Comparison of ENCODE assay signal across 13 cellular contexts in the genomic region with DNA sequence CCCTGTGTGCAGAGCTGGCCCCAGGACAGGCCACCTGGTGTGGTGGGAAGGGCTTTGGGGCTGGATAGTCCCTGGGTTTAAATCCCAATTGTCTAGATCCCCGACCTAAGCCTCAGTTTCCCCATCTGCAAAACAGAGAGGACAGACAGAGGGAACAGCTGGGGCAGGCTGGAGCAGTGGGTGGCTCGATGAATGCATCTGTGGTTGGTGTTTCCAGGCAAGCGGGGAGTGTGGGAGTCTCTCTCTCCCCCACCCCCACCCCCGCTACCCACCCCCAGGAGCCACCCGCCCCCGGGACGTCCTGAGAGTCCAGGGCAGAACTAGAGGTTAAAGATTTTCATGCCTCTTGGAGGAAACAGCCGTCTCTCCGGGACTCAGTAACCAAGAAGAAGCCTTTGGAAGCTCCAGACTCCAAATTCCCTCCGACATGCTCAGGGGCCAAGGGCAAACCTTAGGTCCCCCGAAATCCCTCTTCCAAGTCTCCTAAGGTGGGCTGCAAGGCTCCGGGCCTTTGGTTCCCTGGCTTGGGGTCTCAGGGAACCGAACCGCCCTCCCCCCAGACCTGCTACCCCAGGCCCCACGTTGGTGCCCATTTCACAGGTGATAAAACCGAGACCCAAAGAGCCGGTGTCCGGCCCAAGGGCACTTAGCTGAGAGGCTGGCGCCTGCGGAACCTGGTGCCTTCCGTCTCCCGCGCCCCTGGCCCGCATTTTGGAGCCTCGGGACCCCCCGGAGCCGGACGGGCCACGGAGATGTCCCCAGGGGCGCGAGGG. TPM values are rescaled to one million over a fixed set of nuclear protein-coding genes. Genes with fewer than 3 reads are reported as not detected.
DNase-seq lines count a peak whose midpoint lies in the region; ATAC-seq, FAIRE-seq and TF ChIP-seq lines count a peak whose summit lies in the region.
"Had no signal": no experiment of that assay in that cellular context is flagged by ENCODE, and none has a peak within 500 bp of the region (broad histone marks: within the 10 kb centered on the region; RNA-seq: fewer than 3 reads in every experiment).

No MANE protein-coding gene starts in this region.

- FAIRE-seq in HepG2 (lab: Jason Lieb, UNC): no peak
- FAIRE-seq: GM18507 had no signal

- H3K27ac ChIP-seq in coronary artery: no peak overlapping the region
- no peak overlapping the region for H3K27ac ChIP-seq in HepG2 (ENCODE audit: extremely low read length, insufficient read depth, low read length)
- H3K27ac ChIP-seq in spleen: peak overlapping the region in 1 of 8 donors; percentile 46

- in situ Hi-C loops in HepG2 (cut with HindIII; ENCODE audit: extremely low pct_ligation_motif_present, low pct_unique_long_range_greater_than_20kb): no loop called here

- H3K9me3 Mint-ChIP-seq in HFFc6: no peaks in the 10 kb centered on the region
- H3K9me3 Mint-ChIP-seq: activated naive CD8-positive, alpha-beta T cell treated with anti-CD3 and anti-CD28 coated beads, Interleukin-2, amount 10 ng/mL, durations not matched to agents 7 days and 5 days had no signal

- TF ChIP-seq CTCF in HFFc6 (IDR thresholded peaks at IDR 0.05) (no peak), coronary artery (IDR thresholded peaks at IDR 0.05) (no peak), HepG2 (CRISPR knock-in tag; IDR thresholded peaks at IDR 0.05) (no peak), spleen (IDR thresholded peaks at IDR 0.05 in 8 of 11, conservative IDR thresholded peaks at IDR 0.05 in 3 of 11) (no peak)

- DNase-seq in HFFc6: no peak
- DNase-seq in coronary artery (ENCODE audit: low spot score): no peak
- DNase-seq in HepG2 (ENCODE audit: low spot score): no peak
- no peak for DNase-seq in spleen
- DNase-seq in globus pallidus (ENCODE audit: low spot score): no peak
- DNase-seq in sciatic nerve (ENCODE audit: low spot score): no peak
- no peak for DNase-seq in kidney tubule cell (ENCODE audit: low spot score)
- no peak for DNase-seq in midbrain (lab: John Stamatoyannopoulos, UW)
- DNase-seq: activated CD4-positive, alpha-beta T cell treated with anti-CD3 and anti-CD28 coated beads, Interleukin-2, amount 50 U/mL, for 48 hours; activated naive CD8-positive, alpha-beta T cell treated with anti-CD3 and anti-CD28 coated beads, Interleukin-2, amount 10 ng/mL, durations not matched to agents 7 days and 5 days; DMS 273 treated with DMSO at 0.1 percent for 48 hours had no signal

- H3K79me2 ChIP-seq in HepG2 (ENCODE audit: insufficient read depth, low read length): no peaks in the 10 kb centered on the region

- TF ChIP-seq POLR2A in HepG2 (IDR thresholded peaks at IDR 0.05; ENCODE audit: insufficient read depth in 1 of 2, low read depth in 2 of 2, low read length in 2 of 2) (no peak), spleen (IDR thresholded peaks at IDR 0.05) (no peak)

- TF ChIP-seq RAD21 in HepG2 (CRISPR knock-in tag; IDR thresholded peaks at IDR 0.05): no peak

- H3K36me3 ChIP-seq in HepG2 (replicated peaks in 1 of 2; ENCODE audit: control insufficient read depth in 1 of 2, insufficient read depth in 2 of 2, low read length in 2 of 2): no peaks in the 10 kb centered on the region
- H3K36me3 ChIP-seq in spleen: no peaks in the 10 kb centered on the region
- H3K36me3 ChIP-seq: gastroesophageal sphincter had no signal

- TF ChIP-seq EP300 in HepG2 (IDR thresholded peaks at IDR 0.05; ENCODE audit: low read depth in 2 of 2, low read length in 2 of 2) (no peak), HepG2 (CRISPR knock-in tag; IDR thresholded peaks at IDR 0.05; ENCODE audit: borderline replicate concordance) (no peak)

- POLR2A ChIA-PET in HepG2 (lab: Yijun Ruan, JAX): no interaction called here

- no peak overlapping the region for H2AFZ ChIP-seq in HepG2 (ENCODE audit: low read length)

- H3K4me1 ChIP-seq in HepG2 (ENCODE audit: insufficient read depth, low read length) (peaks cover 77% of the 10 kb centered on the region), spleen (peaks cover 0 to 38% (median 6%) of the 10 kb centered on the region in 6 donors)

- peaks cover 4% of the 10 kb centered on the region; the same call in 1 of the 2 replicates for H3K27me3 Mint-ChIP-seq in HFFc6 (ENCODE audit: insufficient read depth)

- H3K9me3 ChIP-seq in HepG2 (ENCODE audit: low read length) (no peaks in the 10 kb centered on the region), spleen (no peaks in the 10 kb centered on the region)
- H3K9me3 ChIP-seq: gastroesophageal sphincter had no signal

- no peaks in the 10 kb centered on the region for H3K36me3 Mint-ChIP-seq in HFFc6 (ENCODE audit: low read depth)
- H3K36me3 Mint-ChIP-seq: activated naive CD8-positive, alpha-beta T cell treated with anti-CD3 and anti-CD28 coated beads, Interleukin-2, amount 10 ng/mL, durations not matched to agents 7 days and 5 days had no signal

- H3K9ac ChIP-seq in HepG2 (ENCODE audit: insufficient read depth, low read depth, low read length): 0 out of 2 replicates have a peak overlapping the region, but pooled peaks have one; percentile 21

- peaks cover 21% of the 10 kb centered on the region for H3K4me1 Mint-ChIP-seq in HFFc6 (ENCODE audit: low read depth)

- H3K27me3 ChIP-seq in HepG2 (ENCODE audit: control insufficient read depth in 1 of 2, insufficient read depth in 2 of 2, low read length in 2 of 2): no peaks in the 10 kb centered on the region
- peaks cover 0 to 45% (median 23%) of the 10 kb centered on the region in 7 donors for H3K27me3 ChIP-seq in spleen (replicated peaks in 1 of 7)

- H3K4me3 ChIP-seq in coronary artery (peak overlapping the region; percentile 74), HepG2 (replicated peaks in 1 of 3; ENCODE audit: insufficient read depth in 1 of 3, low read depth in 2 of 3, low read length in 3 of 3) (peak overlapping the region; percentile 55 to 71 (median 61)), spleen (peak overlapping the region in 7 of 8 donors; percentile 20 to 61 (median 27))

- BruUV-seq in HepG2 (replicated peaks; lab: Mats Ljungman, UMichigan): no TSS peak

- CTCF ChIA-PET in HepG2 (lab: Yijun Ruan, JAX; ENCODE audit: low intra/inter-chr PET ratio, low total read pairs): no interaction called here

- no peak overlapping the region for H3K27ac Mint-ChIP-seq in HFFc6
- H3K27ac Mint-ChIP-seq: activated naive CD8-positive, alpha-beta T cell treated with anti-CD3 and anti-CD28 coated beads, Interleukin-2, amount 10 ng/mL, durations not matched to agents 7 days and 5 days had no signal

- ATAC-seq in HepG2 (no peak; the same call in 2 of the 3 replicates), sciatic nerve (no peak)

- H3K4me2 ChIP-seq in HepG2 (ENCODE audit: low read depth, low read length): peak overlapping the region; percentile 80

- intact Hi-C loops in HepG2 (cut with micrococcal nuclease; ENCODE audit: unreplicated experiment) (no loop called here), spleen (cut with DNase I; ENCODE audit: low total_unique reads) (no loop called here), sciatic nerve (cut with DNase I) (no loop called here)

- H3K4me3 Mint-ChIP-seq in HFFc6: peak overlapping the region; percentile 64

- WGBS in HepG2 (ENCODE audit: low lambda C conversion rate): 65% methylated on average over 10 of the region's 31 CpGs
- WGBS in spleen, 5 donors: 22 to 51% (median 26%) methylated on average over 7 to 31 of the region's 31 CpGs

- H4K20me1 ChIP-seq in HepG2 (ENCODE audit: insufficient read depth, low read length): no peaks in the 10 kb centered on the region; the same call in 1 of the 2 replicates

RNA-seq across cellular contexts. Expression of a gene that starts 0.5 kb away (rescaled TPM):
- total RNA-seq in HFFc6 (2021; fragmentation: NEBNext Ultra II Directional; extraction: Animal tissue kit (Norgen Biotek cat#: 25700)): 1 to 10 TPM; 1.6 to 2.5 (median 1.9) TPM
- total RNA-seq in HepG2 (2016; rRNA removed; fragmentation: Illumina TruSeq; extraction: Trizol): 0.35 and 0.66 TPM in 2 replicates
- 0.20 and 0.35 TPM in 2 replicates for total RNA-seq in HepG2 (2016; cell fraction: cytosol; rRNA removed; fragmentation: Illumina TruSeq; extraction: Trizol; ENCODE audit: low read depth)
- 0.45 and 0.93 TPM in 2 replicates for total RNA-seq in HepG2 (2016; cell fraction: insoluble cytoplasmic fraction; rRNA removed; fragmentation: Illumina TruSeq; extraction: Trizol)
- total RNA-seq in HepG2 (2016; cell fraction: membrane; rRNA removed; fragmentation: Illumina TruSeq; extraction: Trizol): 0.83 and 1.0 TPM in 2 replicates
- total RNA-seq in HepG2 (2016; cell fraction: nucleus; rRNA removed; fragmentation: Illumina TruSeq; extraction: Trizol): 0.75 and 1.1 TPM in 2 replicates
- 4.7 and 5.6 TPM in 2 replicates for polyA plus RNA-seq in HepG2 (2011; rRNA removed)
- polyA plus RNA-seq in HepG2 (2011; cell fraction: cytosol; rRNA removed): 3.1 and 4.5 TPM in 2 replicates
- 7.9 and 11.8 TPM in 2 replicates for polyA plus RNA-seq in HepG2 (2011; cell fraction: nucleus; rRNA removed)
- 0.68 and 1.3 TPM in 2 replicates for polyA plus RNA-seq in HepG2 (2012)
- 0.67 and 0.84 TPM in 2 replicates for polyA plus RNA-seq in HepG2 (2016; cell fraction: cytosol; fragmentation: Illumina TruSeq; extraction: Trizol; ENCODE audit: low read depth)
- polyA plus RNA-seq in HepG2 (2016; cell fraction: insoluble cytoplasmic fraction; fragmentation: Illumina TruSeq; extraction: Trizol; ENCODE audit: low read depth): 0.52 and 0.71 TPM in 2 replicates
- polyA plus RNA-seq in HepG2 (2016; cell fraction: membrane; fragmentation: Illumina TruSeq; extraction: Trizol; ENCODE audit: low read depth): 1.1 and 1.2 TPM in 2 replicates
- 2.0 and 2.5 TPM in 2 replicates for polyA plus RNA-seq in HepG2 (2016; cell fraction: nucleus; fragmentation: Illumina TruSeq; extraction: Trizol; ENCODE audit: insufficient read depth, low read depth)
- polyA minus RNA-seq in HepG2 (2011; rRNA and poly(A)+ RNA removed; ENCODE audit: low replicate concordance): 13.9 TPM in 1 of 2 replicates, not detected in the other
- 3.2 and 3.3 TPM in 2 replicates for polyA minus RNA-seq in HepG2 (2011; cell fraction: cytosol; rRNA and poly(A)+ RNA removed)
- 4.0 and 4.6 TPM in 2 replicates for polyA minus RNA-seq in HepG2 (2011; cell fraction: nucleus; rRNA and poly(A)+ RNA removed)
- total RNA-seq in spleen: 1 to 10 TPM; 3.9 to 8.0 (median 5.0) TPM
- 1 to 10 TPM in 2 of 3 donors, under 1 TPM in 1; 0.49 to 1.2 (median 1.1) TPM for polyA plus RNA-seq in spleen
- total RNA-seq in sciatic nerve: 1.3 TPM
- total RNA-seq: activated naive CD8-positive, alpha-beta T cell treated with anti-CD3 and anti-CD28 coated beads, Interleukin-2, amount 10 ng/mL, durations not matched to agents 7 days and 5 days had no signal

RNA-seq across cellular contexts. Expression of a gene that starts 47.6 kb away (rescaled TPM):
- total RNA-seq in HFFc6 (2021; fragmentation: NEBNext Ultra II Directional; extraction: Animal tissue kit (Norgen Biotek cat#: 25700)): 10 to 100 TPM; 77.4 to 87.9 (median 82.0) TPM
- total RNA-seq in HepG2 (2016; rRNA removed; fragmentation: Illumina TruSeq; extraction: Trizol): 12.9 and 13.0 TPM in 2 replicates
- 14.4 and 15.2 TPM in 2 replicates for total RNA-seq in HepG2 (2016; cell fraction: cytosol; rRNA removed; fragmentation: Illumina TruSeq; extraction: Trizol; ENCODE audit: low read depth)
- total RNA-seq in HepG2 (2016; cell fraction: insoluble cytoplasmic fraction; rRNA removed; fragmentation: Illumina TruSeq; extraction: Trizol): 12.4 and 12.7 TPM in 2 replicates
- total RNA-seq in HepG2 (2016; cell fraction: membrane; rRNA removed; fragmentation: Illumina TruSeq; extraction: Trizol): 34.8 and 35.0 TPM in 2 replicates
- total RNA-seq in HepG2 (2016; cell fraction: nucleus; rRNA removed; fragmentation: Illumina TruSeq; extraction: Trizol): 4.4 and 5.2 TPM in 2 replicates
- polyA plus RNA-seq in HepG2 (2011; rRNA removed): 10.7 and 11.5 TPM in 2 replicates
- 10.9 and 11.5 TPM in 2 replicates for polyA plus RNA-seq in HepG2 (2011; cell fraction: cytosol; rRNA removed)
- 3.4 and 4.3 TPM in 2 replicates for polyA plus RNA-seq in HepG2 (2011; cell fraction: nucleus; rRNA removed)
- polyA plus RNA-seq in HepG2 (2012): 12.3 and 13.7 TPM in 2 replicates
- 20.7 and 21.8 TPM in 2 replicates for polyA plus RNA-seq in HepG2 (2016; cell fraction: cytosol; fragmentation: Illumina TruSeq; extraction: Trizol; ENCODE audit: low read depth)
- polyA plus RNA-seq in HepG2 (2016; cell fraction: insoluble cytoplasmic fraction; fragmentation: Illumina TruSeq; extraction: Trizol; ENCODE audit: low read depth): 17.9 TPM in 2 replicates
- 36.8 and 38.1 TPM in 2 replicates for polyA plus RNA-seq in HepG2 (2016; cell fraction: membrane; fragmentation: Illumina TruSeq; extraction: Trizol; ENCODE audit: low read depth)
- 10.2 and 10.4 TPM in 2 replicates for polyA plus RNA-seq in HepG2 (2016; cell fraction: nucleus; fragmentation: Illumina TruSeq; extraction: Trizol; ENCODE audit: insufficient read depth, low read depth)
- 25.4 and 50.4 TPM in 2 replicates for polyA minus RNA-seq in HepG2 (2011; rRNA and poly(A)+ RNA removed; ENCODE audit: low replicate concordance)
- polyA minus RNA-seq in HepG2 (2011; cell fraction: cytosol; rRNA and poly(A)+ RNA removed): 16.7 and 19.5 TPM in 2 replicates
- 2.4 and 3.9 TPM in 2 replicates for polyA minus RNA-seq in HepG2 (2011; cell fraction: nucleus; rRNA and poly(A)+ RNA removed)
- total RNA-seq in spleen: 10 to 100 TPM; 25.6 to 45.5 (median 35.0) TPM
- 10 to 100 TPM; 26.3 to 31.5 (median 30.3) TPM for polyA plus RNA-seq in spleen
- 51.0 TPM for total RNA-seq in sciatic nerve
